7 cellular contexts compared by ENCODE assay signal in genomic region chr5:123430441-123430840, GRCh38. TPM values are rescaled to one million over a fixed set of nuclear protein-coding genes. Genes with fewer than 3 reads are reported as not detected.
DNase-seq lines count a peak whose midpoint lies in the region; ATAC-seq, FAIRE-seq and TF ChIP-seq lines count a peak whose summit lies in the region.
"Not testable (repeated sequence)": the region's sequence is repeated elsewhere in the genome, so short reads cannot be mapped to it uniquely, and the experiment has no call there.

No MANE protein-coding gene starts in this region.

- DNase-seq in AG04450 (ENCODE audit: low read depth, low spot score); HL-60 (ENCODE audit: low read depth in 1 of 2, low spot score in 1 of 2); SK-N-MC (ENCODE audit: low read depth, low spot score); K562 (ENCODE audit: extremely low read depth in 1 of 4, low spot score in 3 of 4); fibroblast of villous mesenchyme (ENCODE audit: low read depth): not testable (repeated sequence)

- not testable (repeated sequence) for H3K4me1 ChIP-seq in K562 (replicated peaks in 1 of 2; ENCODE audit: control insufficient read depth in 2 of 2, insufficient read depth in 2 of 2, low read length in 2 of 2); mesodermal cell (ENCODE audit: control insufficient read depth, insufficient read depth, low read length, poor library complexity, severe bottlenecking)

- H3K27ac ChIP-seq in AG04450 (ENCODE audit: low read depth, low read length) (peak overlapping the region; percentile 68), HL-60 (replicated peaks) (peak overlapping the region; percentile 94), SK-N-MC (peak overlapping the region; percentile 83), mesodermal cell (ENCODE audit: low read depth, low read length, severe bottlenecking) (peak overlapping the region; percentile 6), skin epidermis (peak overlapping the region in 4 of 21 experiments; percentile 16 to 80 (median 56))
- H3K27ac ChIP-seq in K562 (ENCODE audit: extremely low read depth, low read depth, low read length), result not testable (repeated sequence)

- not testable (repeated sequence) for ATAC-seq in K562

- not testable (repeated sequence) for TF ChIP-seq RAD21 in K562 (CRISPR knock-in tag; conservative IDR thresholded peaks at IDR 0.05 in 1 of 2, IDR thresholded peaks at IDR 0.05 in 1 of 2)

- intact Hi-C loops in K562 (cut with micrococcal nuclease), result not testable (repeated sequence)

- in situ Hi-C loops in K562 (cut with MboI), result not testable (repeated sequence)

- TF ChIP-seq POLR2A in K562 (conservative IDR thresholded peaks at IDR 0.05), result not testable (repeated sequence)

- not testable (repeated sequence) for H3K36me3 ChIP-seq in SK-N-MC (ENCODE audit: insufficient read depth, low read length); K562 (ENCODE audit: control insufficient read depth, insufficient read depth, low read length); mesodermal cell (ENCODE audit: control insufficient read depth, insufficient read depth, low read length)

- WGBS in K562 (ENCODE audit: insufficient coverage, low coverage, missing lambda C conversion rate), result 33% methylated on average over 1 of the region's 32 CpGs
- 95 to 97% methylated on average over 14 to 24 of the region's 32 CpGs for WGBS in mesodermal cell (ENCODE audit: insufficient coverage in 2 of 2), 2 experiments

- CTCF ChIA-PET in AG04450 (lab: Charles Lee), result interaction anchor here (1.0 kb wide), 1 partner anchor 180 kb away, joined by 8 read pairs; no protein-coding TSS in a partner anchor
- CTCF ChIA-PET in K562 (lab: Yijun Ruan, JAX; ENCODE audit: low intra/inter-chr PET ratio), result not testable (repeated sequence)

- not testable (repeated sequence) for H2AFZ ChIP-seq in K562 (ENCODE audit: low read depth, low read length)

- not testable (repeated sequence) for H4K20me1 ChIP-seq in K562 (replicated peaks; ENCODE audit: control insufficient read depth, insufficient read depth, low read length)

- not testable (repeated sequence) for TF ChIP-seq EP300 in K562 (IDR thresholded peaks at IDR 0.05; ENCODE audit: low read length)

- H3K9me1 ChIP-seq in K562 (ENCODE audit: control insufficient read depth, insufficient read depth, low read length), result not testable (repeated sequence)

- POLR2A ChIA-PET in AG04450 (lab: Yijun Ruan, JAX), result not testable (repeated sequence)
- POLR2A ChIA-PET in K562 (lab: Yijun Ruan, JAX), result interaction anchor here (0.9 kb wide), 1 partner anchor 11 kb away, joined by 3 read pairs; no protein-coding TSS in a partner anchor

- H3K27me3 ChIP-seq in AG04450 (ENCODE audit: control insufficient read depth, insufficient read depth, low read length); HL-60 (ENCODE audit: insufficient read depth, poor library complexity, severe bottlenecking); K562 (ENCODE audit: control insufficient read depth in 2 of 2, insufficient read depth in 2 of 2, low read length in 2 of 2): not testable (repeated sequence)

- FAIRE-seq in K562 (lab: Jason Lieb, UNC), result not testable (repeated sequence)

- H3K9me3 ChIP-seq in AG04450 (ENCODE audit: control insufficient read depth, insufficient read depth, low read length); SK-N-MC (ENCODE audit: low read depth, low read length); K562 (replicated peaks; ENCODE audit: control insufficient read depth, insufficient read depth, low read depth, low read length); mesodermal cell (ENCODE audit: control insufficient read depth, low read length): not testable (repeated sequence)

- TF ChIP-seq CTCF in AG04450 (IDR thresholded peaks at IDR 0.05; ENCODE audit: low read depth, low read length); HL-60 (IDR thresholded peaks at IDR 0.05; ENCODE audit: insufficient read depth, low read length); K562 (IDR thresholded peaks at IDR 0.05 in 2 of 3, conservative IDR thresholded peaks at IDR 0.05 in 1 of 3; ENCODE audit: insufficient read depth in 2 of 3, low read depth in 1 of 3, low read length in 3 of 3); fibroblast of villous mesenchyme (IDR thresholded peaks at IDR 0.05; ENCODE audit: insufficient read depth, low read depth, low read length): not testable (repeated sequence)

- H3K4me2 ChIP-seq in K562 (ENCODE audit: insufficient read depth, low read length), result not testable (repeated sequence)

- H3K9ac ChIP-seq in SK-N-MC (ENCODE audit: insufficient read length); K562 (ENCODE audit: insufficient read depth in 1 of 2, low read depth in 2 of 2, low read length in 2 of 2): not testable (repeated sequence)

- not testable (repeated sequence) for BruUV-seq in K562 (replicated peaks; lab: Mats Ljungman, UMichigan)

- H3K4me3 ChIP-seq in AG04450 (ENCODE audit: low read depth, low read length); HL-60 (replicated peaks; ENCODE audit: insufficient read depth, low read length); SK-N-MC; K562; mesodermal cell (ENCODE audit: extremely low read depth, insufficient read depth, low read length, poor library complexity, severe bottlenecking): not testable (repeated sequence)
- peak overlapping the region; percentile 22 for H3K4me3 ChIP-seq in fibroblast of villous mesenchyme (ENCODE audit: low read depth, low read length)
- H3K4me3 ChIP-seq in skin epidermis, result peak overlapping the region in 4 of 7 experiments; percentile 10 to 32 (median 27)

- H3K79me2 ChIP-seq in K562 (ENCODE audit: control insufficient read depth, insufficient read depth, low read length), result not testable (repeated sequence)

TF ChIP-seq in K562, 482 proteins besides CTCF, POLR2A, EP300 and RAD21:
- TF ChIP-seq SMAD4 (CRISPR knock-in tag; conservative IDR thresholded peaks at IDR 0.05), result 0 out of 2 replicates have a peak, but pooled peaks have one; percentile 12
- TF ChIP-seq, protein P1, sequence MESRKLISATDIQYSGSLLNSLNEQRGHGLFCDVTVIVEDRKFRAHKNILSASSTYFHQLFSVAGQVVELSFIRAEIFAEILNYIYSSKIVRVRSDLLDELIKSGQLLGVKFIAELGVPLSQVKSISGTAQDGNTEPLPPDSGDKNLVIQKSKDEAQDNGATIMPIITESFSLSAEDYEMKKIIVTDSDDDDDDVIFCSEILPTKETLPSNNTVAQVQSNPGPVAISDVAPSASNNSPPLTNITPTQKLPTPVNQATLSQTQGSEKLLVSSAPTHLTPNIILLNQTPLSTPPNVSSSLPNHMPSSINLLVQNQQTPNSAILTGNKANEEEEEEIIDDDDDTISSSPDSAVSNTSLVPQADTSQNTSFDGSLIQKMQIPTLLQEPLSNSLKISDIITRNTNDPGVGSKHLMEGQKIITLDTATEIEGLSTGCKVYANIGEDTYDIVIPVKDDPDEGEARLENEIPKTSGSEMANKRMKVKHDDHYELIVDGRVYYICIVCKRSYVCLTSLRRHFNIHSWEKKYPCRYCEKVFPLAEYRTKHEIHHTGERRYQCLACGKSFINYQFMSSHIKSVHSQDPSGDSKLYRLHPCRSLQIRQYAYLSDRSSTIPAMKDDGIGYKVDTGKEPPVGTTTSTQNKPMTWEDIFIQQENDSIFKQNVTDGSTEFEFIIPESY (CRISPR knock-in tag; IDR thresholded peaks at IDR 0.05), result peak; percentile 89

RNA-seq across cellular contexts. Expression of gene CEP120, which starts 7.2 kb away (rescaled TPM):
- 20.0 and 27.2 TPM in 2 replicates for polyA plus RNA-seq in AG04450 (2011; rRNA removed)
- 37.3 and 39.5 TPM in 2 replicates for polyA minus RNA-seq in AG04450 (2011; rRNA and poly(A)+ RNA removed)
- 90.2 and 99.8 TPM in 2 replicates for total RNA-seq in K562 (2011; cell fraction: chromatin; rRNA removed; ENCODE audit: low replicate concordance)
- 24.0 and 29.1 TPM in 2 replicates for total RNA-seq in K562 (2011; cell fraction: nucleolus; rRNA removed)
- total RNA-seq in K562 (2011; cell fraction: nucleoplasm; rRNA removed), result 14.7 and 29.8 TPM in 2 replicates
- total RNA-seq in K562 (2014; rRNA removed), result 12.4 and 13.6 TPM in 2 replicates
- 21.0 and 22.1 TPM in 2 replicates for total RNA-seq in K562 (2014; rRNA removed; fragmentation: Illumina TruSeq; extraction: Trizol)
- total RNA-seq in K562 (2015; rRNA removed; fragmentation: Illumina TruSeq; extraction: Trizol), result 18.1 and 19.0 TPM in 2 replicates
- total RNA-seq in K562 (2021), result 18.9 and 20.5 TPM in 2 replicates
- 24.9 and 26.1 TPM in 2 replicates for polyA plus RNA-seq in K562 (2011; rRNA removed)
- polyA plus RNA-seq in K562 (2011; cell fraction: cytosol; rRNA removed), result 8.4 and 14.0 TPM in 2 replicates
- 30.7 and 32.9 TPM in 2 replicates for polyA plus RNA-seq in K562 (2011; cell fraction: nucleus; rRNA removed)
- 6.1 and 11.1 TPM in 2 replicates for polyA plus RNA-seq in K562 (2012)
- polyA plus RNA-seq in K562 (2014; fragmentation: Illumina TruSeq; extraction: Trizol), result 12.9 and 14.4 TPM in 2 replicates
- 1 to 10 TPM; 3.3 to 3.9 TPM for polyA plus RNA-seq in K562 (2014; fragmentation: Nextera tagmentation; extraction: Ambion mirVana)
- 9.1 and 10.1 TPM in 2 replicates for polyA plus RNA-seq in K562 (2014; rRNA removed)
- polyA minus RNA-seq in K562 (2011; rRNA and poly(A)+ RNA removed), result 61.2 and 64.1 TPM in 2 replicates
- 9.6 and 11.6 TPM in 2 replicates for polyA minus RNA-seq in K562 (2011; cell fraction: cytosol; rRNA and poly(A)+ RNA removed)
- polyA minus RNA-seq in K562 (2011; cell fraction: nucleus; rRNA and poly(A)+ RNA removed), result 28.1 and 44.1 TPM in 2 replicates
- 17.1 and 24.2 TPM in 2 replicates for total RNA-seq in fibroblast of villous mesenchyme
- polyA plus RNA-seq in mesodermal cell (2013, experiment 1 of 2), result 19.2 TPM
- 21.2 TPM for polyA plus RNA-seq in mesodermal cell (2013, experiment 2 of 2)
